9 cellular contexts compared by ENCODE assay signal in the genomic region with DNA sequence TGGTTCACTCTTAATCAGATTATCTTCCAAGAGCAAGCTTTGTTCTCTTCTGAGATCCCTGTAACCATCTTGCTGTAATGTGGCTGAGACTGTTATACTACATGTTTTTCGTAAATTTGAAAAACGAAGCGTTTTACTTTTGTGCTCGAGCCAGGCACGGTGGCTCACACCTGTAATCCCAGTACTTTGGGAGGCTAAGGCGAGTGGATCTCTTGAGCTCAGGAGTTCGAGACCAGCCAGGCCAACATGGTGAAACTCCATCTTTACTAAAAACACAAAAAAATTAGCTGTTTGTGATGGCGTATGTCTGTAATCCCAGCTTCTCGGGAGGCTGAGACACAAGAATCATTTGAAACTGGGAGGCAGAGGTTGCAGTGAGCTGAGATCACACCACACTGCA. TPM values are rescaled to one million over a fixed set of nuclear protein-coding genes. Genes with fewer than 3 reads are reported as not detected.
DNase-seq lines count a peak whose midpoint lies in the region; ATAC-seq, FAIRE-seq and TF ChIP-seq lines count a peak whose summit lies in the region.
"Had no signal": no experiment of that assay in that cellular context is flagged by ENCODE, and none has a peak within 500 bp of the region (broad histone marks: within the 10 kb centered on the region; RNA-seq: fewer than 3 reads in every experiment).

No MANE protein-coding gene starts in this region.

- H3K4me3 ChIP-seq in left ventricle myocardium inferior (peak overlapping the region; percentile 64), mammary epithelial cell (replicated peaks in 1 of 3; ENCODE audit: insufficient read depth in 1 of 3, low read depth in 2 of 3, low read length in 3 of 3) (no peak overlapping the region), vagina (peak overlapping the region; percentile 32 to 38)

- TF ChIP-seq CTCF in left ventricle myocardium inferior (IDR thresholded peaks at IDR 0.05; ENCODE audit: borderline replicate concordance), result no peak
- TF ChIP-seq CTCF in mammary epithelial cell (conservative IDR thresholded peaks at IDR 0.05 in 1 of 2, IDR thresholded peaks at IDR 0.05 in 1 of 2; ENCODE audit: extremely low read depth in 1 of 2, insufficient read depth in 1 of 2, low read depth in 1 of 2, low read length in 2 of 2), result no peak
- TF ChIP-seq CTCF in vagina (IDR thresholded peaks at IDR 0.05), result no peak

- H3K79me2 ChIP-seq in mammary epithelial cell (ENCODE audit: insufficient read depth, low read length), result no peaks in the 10 kb centered on the region

- H3K27me3 ChIP-seq in left ventricle myocardium inferior (ENCODE audit: low read depth), result no peaks in the 10 kb centered on the region
- no peaks in the 10 kb centered on the region for H3K27me3 ChIP-seq in mammary epithelial cell (ENCODE audit: insufficient read depth, low read length)
- no peaks in the 10 kb centered on the region for H3K27me3 ChIP-seq in vagina

- FAIRE-seq in GM12891 (lab: Jason Lieb, UNC), result no peak

- ATAC-seq in Right ventricle myocardium superior (ENCODE audit: poor library complexity), result no peak
- ATAC-seq in naive B cell (ENCODE audit: low read depth in 2 of 2), result no peak

- no peak overlapping the region for H3K27ac Mint-ChIP-seq in naive B cell

- WGBS in mammary epithelial cell (ENCODE audit: low coverage, missing lambda C conversion rate), result 91% methylated on average over 9 of the region's 9 CpGs

- no peaks in the 10 kb centered on the region for H3K36me3 Mint-ChIP-seq in naive B cell
- H3K36me3 Mint-ChIP-seq: activated naive CD4-positive, alpha-beta T cell treated with anti-CD3 and anti-CD28 coated beads, Interleukin-2, amount 50 U/mL, for 72 hours had no signal

- BruUV-seq in mammary epithelial cell (replicated peaks; lab: Mats Ljungman, UMichigan), result no TSS peak

- no peaks in the 10 kb centered on the region for H3K9me3 Mint-ChIP-seq in naive B cell
- H3K9me3 Mint-ChIP-seq: activated naive CD4-positive, alpha-beta T cell treated with anti-CD3 and anti-CD28 coated beads, Interleukin-2, amount 50 U/mL, for 72 hours had no signal

- DNase-seq in left ventricle myocardium inferior (no peak), Right ventricle myocardium superior (no peak), mammary epithelial cell (no peak), naive B cell (no peak), vagina (ENCODE audit: extremely low spot score in 2 of 2) (no peak), NCI-H1694 treated with DMSO at 0.1 percent for 48 hours (lab: John Stamatoyannopoulos, UW) (no peak), GM12891 (ENCODE audit: insufficient read length, low spot score) (no peak), hepatic stellate cell (ENCODE audit: low spot score) (no peak)

- H3K4me2 ChIP-seq in mammary epithelial cell (ENCODE audit: insufficient read depth, low read depth, low read length), result peak overlapping the region; percentile 69

- H3K4me3 Mint-ChIP-seq in naive B cell, result peak overlapping the region; percentile 74 to 96 (median 88)

- H3K36me3 ChIP-seq in left ventricle myocardium inferior, result no peaks in the 10 kb centered on the region
- H3K36me3 ChIP-seq in mammary epithelial cell (ENCODE audit: insufficient read depth, low read length), result no peaks in the 10 kb centered on the region
- no peaks in the 10 kb centered on the region for H3K36me3 ChIP-seq in vagina

- in situ Hi-C loops in mammary epithelial cell (cut with MboI; ENCODE audit: low sequenced_read_pairs in 2 of 2), result no loop called here

- H3K27ac ChIP-seq in left ventricle myocardium inferior (replicated peaks), result peak overlapping the region; percentile 100
- no peak overlapping the region for H3K27ac ChIP-seq in mammary epithelial cell (ENCODE audit: insufficient read depth, low read depth, low read length)
- H3K27ac ChIP-seq in vagina, result peak overlapping the region; percentile 99

- H3K4me1 ChIP-seq in left ventricle myocardium inferior (peaks cover 100% of the 10 kb centered on the region), mammary epithelial cell (ENCODE audit: insufficient read depth, low read length) (peaks cover 39% of the 10 kb centered on the region), vagina (peaks cover 100% of the 10 kb centered on the region)

- H3K9me3 ChIP-seq in left ventricle myocardium inferior (replicated peaks) (no peaks in the 10 kb centered on the region), mammary epithelial cell (replicated peaks; ENCODE audit: insufficient read depth, low read length) (no peaks in the 10 kb centered on the region), vagina (no peaks in the 10 kb centered on the region)

- peaks cover 39 to 49% (median 42%) of the 10 kb centered on the region in 3 donors for H3K27me3 Mint-ChIP-seq in naive B cell

- TF ChIP-seq POLR2A in vagina (IDR thresholded peaks at IDR 0.05) (no peak), GM12891 (IDR thresholded peaks at IDR 0.05; ENCODE audit: low read depth, low read length) (no peak)

- dilution Hi-C loops in mammary epithelial cell (cut with HindIII; ENCODE audit: low sequenced_read_pairs), result no loop called here

- H3K4me1 Mint-ChIP-seq in naive B cell, result peaks cover 23 to 52% (median 31%) of the 10 kb centered on the region in 3 donors

- intact Hi-C loops in left ventricle myocardium inferior (cut with micrococcal nuclease), result no loop called here
- intact Hi-C loops in Right ventricle myocardium superior (cut with DNase I), result no loop called here
- intact Hi-C loops in mammary epithelial cell (cut with micrococcal nuclease), result loop anchor here (2.0 kb wide), 1 partner anchor 97 kb away; a partner anchor contains a TSS
- intact Hi-C loops in vagina (cut with DNase I), result no loop called here

- H3K9ac ChIP-seq in mammary epithelial cell (ENCODE audit: insufficient read depth, low read length), result no peak overlapping the region

- CTCF ChIA-PET in mammary epithelial cell (lab: Charles Lee; ENCODE audit: low non-redundant PET), result no interaction called here

- H4K20me1 ChIP-seq in mammary epithelial cell (ENCODE audit: insufficient read depth, low read length), result no peaks in the 10 kb centered on the region

- no peak overlapping the region for H2AFZ ChIP-seq in mammary epithelial cell (ENCODE audit: low read depth, low read length)

TF ChIP-seq in GM12891, 5 proteins besides CTCF, POLR2A, EP300 and RAD21:
- TF ChIP-seq PAX5 (IDR thresholded peaks at IDR 0.05; ENCODE audit: insufficient read depth, low read length, severe bottlenecking) (no peak), POLR2AphosphoS5 (IDR thresholded peaks at IDR 0.05; ENCODE audit: low read depth, low read length) (no peak), POU2F2 (IDR thresholded peaks at IDR 0.05; ENCODE audit: low read depth, low read length) (no peak), SPI1 (IDR thresholded peaks at IDR 0.05; ENCODE audit: low read depth, low read length) (no peak), TAF1 (IDR thresholded peaks at IDR 0.05; ENCODE audit: low read depth, low read length) (no peak)

RNA-seq across cellular contexts. Expression of a gene that starts 7.8 kb away (rescaled TPM):
- total RNA-seq in left ventricle myocardium inferior (43.2 TPM), Right ventricle myocardium superior (44.6 TPM), mammary epithelial cell (10 to 100 TPM in 1 of 2 donors, 1 to 10 TPM in 1; 1.8 to 14.4 TPM), vagina (28.7 TPM)
- polyA plus RNA-seq in mammary epithelial cell (9.2 TPM), naive B cell (ENCODE audit: low read depth in 6 of 6) (not detected)
- 22.4 TPM for polyA minus RNA-seq in mammary epithelial cell
- polyA plus RNA-seq in GM12891 (2012; ENCODE audit: low read depth, missing spikeins), result 0.78 TPM

RNA-seq across cellular contexts. Expression of a gene that starts 40.7 kb away (rescaled TPM):
- total RNA-seq in left ventricle myocardium inferior (77.2 TPM), Right ventricle myocardium superior (73.7 TPM), mammary epithelial cell (10 to 100 TPM; 20.5 to 34.7 TPM), vagina (86.2 TPM)
- polyA plus RNA-seq in mammary epithelial cell (17.6 TPM), naive B cell (ENCODE audit: low read depth in 6 of 6) (10 to 100 TPM; 39.6 to 58.2 (median 50.6) TPM)
- polyA minus RNA-seq in mammary epithelial cell, result 20.1 TPM
- 9.9 TPM for polyA plus RNA-seq in GM12891 (2012; ENCODE audit: low read depth, missing spikeins)

RNA-seq across cellular contexts. Expression of a gene that starts 59.7 kb away (rescaled TPM):
- total RNA-seq in left ventricle myocardium inferior (92.4 TPM), Right ventricle myocardium superior (90.9 TPM), mammary epithelial cell (100 to 1,000 TPM; 197 to 238 TPM), vagina (155 TPM)
- polyA plus RNA-seq in mammary epithelial cell (137 TPM), naive B cell (ENCODE audit: low read depth in 6 of 6) (10 to 100 TPM; 29.1 to 57.3 (median 41.8) TPM)
- 258 TPM for polyA minus RNA-seq in mammary epithelial cell
- 154 TPM for polyA plus RNA-seq in GM12891 (2012; ENCODE audit: low read depth, missing spikeins)

Comparison
In these comparisons a context has a peak if more than half of its experiments do, and no peak if none do; other contexts are left out.
1. H3K4me3 ChIP-seq: peak in left ventricle myocardium inferior (single experiment) and vagina (2 of 2); none in mammary epithelial cell (0 of 3).